Comparison of ENCODE assay signal across 10 cellular contexts in genomic region chr6:3438190-3439167, GRCh38. TPM values are rescaled to one million over a fixed set of nuclear protein-coding genes. Genes with fewer than 3 reads are reported as not detected.
DNase-seq lines count a peak whose midpoint lies in the region; TF ChIP-seq lines count a peak whose summit lies in the region.
"Had no signal": no experiment of that assay in that cellular context is flagged by ENCODE, and none has a peak within 500 bp of the region (broad histone marks: within the 10 kb centered on the region; RNA-seq: fewer than 3 reads in every experiment).

No MANE protein-coding gene starts in this region.

- no peak overlapping the region for H3K4me3 ChIP-seq in AG10803 (ENCODE audit: low read length)
- H3K4me3 ChIP-seq in astrocyte of the spinal cord (ENCODE audit: low read depth, low read length), result no peak overlapping the region

- in situ Hi-C loops in astrocyte of the spinal cord (cut with HindIII; ENCODE audit: low sequenced_read_pairs), result no loop called here

- H3K27ac Mint-ChIP-seq in immature natural killer cell, result no peak overlapping the region
- H3K27ac Mint-ChIP-seq: activated naive CD4-positive, alpha-beta T cell treated with anti-CD3 and anti-CD28 coated beads for 36 hours had no signal

- DNase-seq in AG10803 (ENCODE audit: low read depth), result peak; percentile 69
- DNase-seq in NCI-H1436 treated with DMSO at 0.1 percent for 48 hours (lab: John Stamatoyannopoulos, UW), result peak; percentile 64
- DNase-seq in astrocyte of the spinal cord (ENCODE audit: low read depth, low spot score), result peak; percentile 92
- peak; percentile 82 for DNase-seq in mesenteric fat pad (ENCODE audit: low spot score)
- no peak for DNase-seq in stimulated activated naive CD4-positive, alpha-beta T cell (lab: John Stamatoyannopoulos, UW)
- no peak for DNase-seq in NCI-H2227 treated with DMSO at 0.1 percent for 48 hours (lab: John Stamatoyannopoulos, UW)
- DNase-seq in immature natural killer cell, result no peak
- DNase-seq in ureter (ENCODE audit: low spot score), result no peak
- DNase-seq: activated naive CD4-positive, alpha-beta T cell treated with anti-CD3 and anti-CD28 coated beads for 36 hours; GDM1 had no signal

- H3K36me3 Mint-ChIP-seq in immature natural killer cell, result no peaks in the 10 kb centered on the region

- no peaks in the 10 kb centered on the region for H3K4me1 Mint-ChIP-seq in immature natural killer cell

- no peak overlapping the region for H3K4me3 Mint-ChIP-seq in immature natural killer cell
- H3K4me3 Mint-ChIP-seq: activated naive CD4-positive, alpha-beta T cell treated with anti-CD3 and anti-CD28 coated beads for 36 hours had no signal

- peaks cover 0 to 5% (median 4%) of the 10 kb centered on the region in 3 donors for H3K27me3 Mint-ChIP-seq in immature natural killer cell (ENCODE audit: low read depth in 3 of 3)

- TF ChIP-seq CTCF in AG10803 (conservative IDR thresholded peaks at IDR 0.05; ENCODE audit: low read length) (no peak), astrocyte of the spinal cord (IDR thresholded peaks at IDR 0.05; ENCODE audit: low read depth, low read length) (no peak)

- H3K9me3 Mint-ChIP-seq in immature natural killer cell, result no peaks in the 10 kb centered on the region
- H3K9me3 Mint-ChIP-seq: activated naive CD4-positive, alpha-beta T cell treated with anti-CD3 and anti-CD28 coated beads for 36 hours had no signal

RNA-seq across cellular contexts. Expression of gene SLC22A23, which starts 18.4 kb away (rescaled TPM):
- total RNA-seq in mesenteric fat pad, result 23.8 TPM
- polyA plus RNA-seq in immature natural killer cell, result under 1 TPM in 2 of 3 donors, not detected in 1; 0.14 to 0.21 TPM
- 42.4 TPM for total RNA-seq in ureter

Comparison
In these comparisons a context has a peak if more than half of its experiments do, and no peak if none do; other contexts are left out.
1. DNase-seq: peak in AG10803 (single experiment), NCI-H1436 treated with DMSO at 0.1 percent for 48 hours (single experiment), astrocyte of the spinal cord (single experiment) and mesenteric fat pad (single experiment); none in stimulated activated naive CD4-positive, alpha-beta T cell (0 of 6), NCI-H2227 treated with DMSO at 0.1 percent for 48 hours (single experiment), immature natural killer cell (0 of 3) and ureter (single experiment).